ENCODE assay signal across 8 cellular contexts in the genomic region with DNA sequence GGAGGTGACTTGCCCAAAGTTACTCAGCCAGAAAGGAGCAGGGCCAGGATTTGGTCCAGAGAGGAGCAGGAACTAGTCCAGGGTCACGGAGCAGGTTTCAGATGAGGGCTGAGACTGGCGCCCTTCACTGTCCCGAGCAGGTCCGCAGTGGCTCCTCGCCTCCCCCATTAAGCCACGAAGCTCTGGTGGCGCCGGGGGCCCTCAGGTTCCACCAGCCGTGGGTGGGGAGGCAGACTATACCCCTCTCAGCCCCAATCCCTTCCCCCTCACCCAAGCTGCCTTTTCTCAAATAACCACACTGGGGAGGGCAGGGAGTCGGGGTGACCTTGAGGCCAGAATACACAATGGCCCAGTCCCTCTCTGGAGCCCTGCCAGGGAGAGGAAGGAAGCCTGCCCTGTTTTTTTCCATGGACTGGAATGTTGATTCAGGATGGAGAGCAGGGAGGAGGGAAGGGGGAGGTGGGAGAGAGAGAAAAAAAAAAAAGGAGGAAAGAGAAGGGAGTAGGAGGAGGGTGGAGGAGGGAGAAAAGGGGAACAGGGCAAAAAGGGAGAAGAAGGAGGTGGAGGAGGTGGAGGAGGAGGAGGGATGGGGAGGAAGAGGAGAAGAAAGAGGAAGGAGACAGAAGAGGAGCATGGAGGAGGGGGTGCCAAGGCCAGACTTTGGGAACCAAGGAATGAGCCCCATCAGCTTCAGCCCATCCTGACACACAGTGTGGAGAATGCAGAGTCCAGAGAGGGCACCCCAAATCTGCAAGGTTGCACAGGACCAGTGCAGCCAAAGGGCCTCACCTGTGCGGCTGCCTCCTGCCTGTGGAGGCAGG. TPM values are rescaled to one million over a fixed set of nuclear protein-coding genes. Genes with fewer than 3 reads are reported as not detected.
DNase-seq lines count a peak whose midpoint lies in the region; ATAC-seq lines count a peak whose summit lies in the region.

No MANE protein-coding gene starts in this region.

- DNase-seq in H4 (ENCODE audit: low spot score) (peak; percentile 74), SW480 (ENCODE audit: low spot score) (peak; percentile 75), right cardiac atrium (peak; percentile 89 to 94 (median 90)), renal cortical epithelial cell (ENCODE audit: low read depth) (peak; percentile 84), NCI-H82 treated with DMSO at 0.1 percent for 48 hours (lab: John Stamatoyannopoulos, UW; ENCODE audit: unreplicated experiment) (no peak)
- no peak for DNase-seq in activated effector memory CD4-positive, alpha-beta T cell treated with anti-CD3 and anti-CD28 coated beads, Interleukin-2, amount 50 U/mL, for 16 hours
- DNase-seq in CD8-positive, alpha-beta memory T cell = no peak

- peak overlapping the region; percentile 0 for H3K4me3 ChIP-seq in right cardiac atrium (ENCODE audit: low read length)
- H3K4me3 ChIP-seq in CD8-positive, alpha-beta memory T cell (ENCODE audit: low read length) = no peak overlapping the region

- peaks cover 0 to 5% (median 0%) of the 10 kb centered on the region in 3 donors for H3K36me3 Mint-ChIP-seq in CD8-positive, alpha-beta memory T cell

- H3K4me1 Mint-ChIP-seq in CD8-positive, alpha-beta memory T cell = peaks cover 2 to 14% (median 5%) of the 10 kb centered on the region in 3 donors

- peaks cover 0 to 12% (median 6%) of the 10 kb centered on the region in 5 donors for H3K9me3 Mint-ChIP-seq in CD8-positive, alpha-beta memory T cell

- H3K9me3 ChIP-seq in right cardiac atrium (ENCODE audit: control insufficient read depth, low read length) = no peaks in the 10 kb centered on the region
- no peaks in the 10 kb centered on the region for H3K9me3 ChIP-seq in CD8-positive, alpha-beta memory T cell (ENCODE audit: low read length)

- peaks cover 0 to 4% of the 10 kb centered on the region in 2 donors for H3K27me3 Mint-ChIP-seq in CD8-positive, alpha-beta memory T cell

- H3K27me3 ChIP-seq in right cardiac atrium (ENCODE audit: control insufficient read depth, insufficient read depth) = no peaks in the 10 kb centered on the region
- H3K27me3 ChIP-seq in CD8-positive, alpha-beta memory T cell (ENCODE audit: insufficient read depth, low read length, poor library complexity, severe bottlenecking) = no peaks in the 10 kb centered on the region

- H3K4me3 Mint-ChIP-seq in CD8-positive, alpha-beta memory T cell = no peak overlapping the region

- 23% methylated on average over 11 of the region's 11 CpGs for WGBS in right cardiac atrium

- ATAC-seq in right cardiac atrium (peak; percentile 88 to 91), GM19397 (IDR thresholded peaks at IDR 0.05; ENCODE audit: unreplicated experiment) (no peak)

- H3K36me3 ChIP-seq in CD8-positive, alpha-beta memory T cell (ENCODE audit: insufficient read depth, low read length) = no peaks in the 10 kb centered on the region

- POLR2A ChIA-PET in CD8-positive, alpha-beta memory T cell (lab: Charles Lee) = no interaction called here

- CTCF ChIA-PET in CD8-positive, alpha-beta memory T cell (lab: Charles Lee) = interaction anchor here (1.7 kb wide), 1 partner anchor 52 kb away, joined by 8 read pairs; no protein-coding TSS in a partner anchor

- peak overlapping the region; percentile 61 for H3K27ac ChIP-seq in right cardiac atrium (ENCODE audit: low read length)
- H3K27ac ChIP-seq in CD8-positive, alpha-beta memory T cell (ENCODE audit: low read depth, low read length) = no peak overlapping the region

- H3K27ac Mint-ChIP-seq in CD8-positive, alpha-beta memory T cell = no peak overlapping the region

- H3K4me1 ChIP-seq in right cardiac atrium (ENCODE audit: control insufficient read depth, insufficient read depth, low read length) = peaks cover 10% of the 10 kb centered on the region
- H3K4me1 ChIP-seq in CD8-positive, alpha-beta memory T cell (ENCODE audit: insufficient read depth, low read length) = peaks cover 10% of the 10 kb centered on the region

- intact Hi-C loops in right cardiac atrium (cut with DNase I) = no loop called here

RNA-seq across cellular contexts. Expression of a gene that starts 19.7 kb away (rescaled TPM):
- not detected in 2 replicates for total RNA-seq in H4 (2014; rRNA removed; shearing (Covaris generic))
- total RNA-seq in right cardiac atrium = not detected
- polyA plus RNA-seq in right cardiac atrium = not detected
- total RNA-seq in renal cortical epithelial cell = not detected in 2 replicates
- not detected for total RNA-seq in CD8-positive, alpha-beta memory T cell
- not detected for polyA plus RNA-seq in CD8-positive, alpha-beta memory T cell

RNA-seq across cellular contexts. Expression of a gene that starts 29.9 kb away (rescaled TPM):
- total RNA-seq in H4 (2014; rRNA removed; shearing (Covaris generic)) = 7.8 and 11.6 TPM in 2 replicates
- total RNA-seq in right cardiac atrium (10 to 100 TPM; 14.9 to 39.4 (median 17.9) TPM), renal cortical epithelial cell (2.3 and 10.8 TPM in 2 replicates)
- 25.8 TPM for polyA plus RNA-seq in right cardiac atrium
- 10 to 100 TPM; 30.5 to 33.9 TPM for total RNA-seq in CD8-positive, alpha-beta memory T cell
- polyA plus RNA-seq in CD8-positive, alpha-beta memory T cell = 9.8 TPM

RNA-seq across cellular contexts. Expression of a gene that starts 47.4 kb away (rescaled TPM):
- 0.23 and 1.0 TPM in 2 replicates for total RNA-seq in H4 (2014; rRNA removed; shearing (Covaris generic))
- total RNA-seq in right cardiac atrium (1 to 10 TPM; 1.8 to 6.1 (median 2.3) TPM), renal cortical epithelial cell (under 0.01 and 9.4 TPM in 2 replicates)
- 4.4 TPM for polyA plus RNA-seq in right cardiac atrium
- total RNA-seq in CD8-positive, alpha-beta memory T cell = under 1 TPM; 0.18 to 0.24 TPM
- not detected for polyA plus RNA-seq in CD8-positive, alpha-beta memory T cell

RNA-seq across cellular contexts. Expression of a gene that starts 59.0 kb away (rescaled TPM):
- total RNA-seq in H4 (2014; rRNA removed; shearing (Covaris generic)) = not detected in 2 replicates
- not detected for total RNA-seq in right cardiac atrium
- polyA plus RNA-seq in right cardiac atrium = not detected
- 2.4 and 23.1 TPM in 2 replicates for total RNA-seq in renal cortical epithelial cell
- total RNA-seq in CD8-positive, alpha-beta memory T cell = not detected
- polyA plus RNA-seq in CD8-positive, alpha-beta memory T cell = not detected

Comparison
In these comparisons a context has a peak if more than half of its experiments do, and no peak if none do; other contexts are left out.
1. DNase-seq: peak in H4 (single experiment), SW480 (single experiment), right cardiac atrium (3 of 3) and renal cortical epithelial cell (single experiment); none in activated effector memory CD4-positive, alpha-beta T cell treated with anti-CD3 and anti-CD28 coated beads, Interleukin-2, amount 50 U/mL, for 16 hours (single experiment), CD8-positive, alpha-beta memory T cell (0 of 5) and NCI-H82 treated with DMSO at 0.1 percent for 48 hours (single experiment).